Comparison of ENCODE assay signal across 19 cellular contexts in the genomic region with DNA sequence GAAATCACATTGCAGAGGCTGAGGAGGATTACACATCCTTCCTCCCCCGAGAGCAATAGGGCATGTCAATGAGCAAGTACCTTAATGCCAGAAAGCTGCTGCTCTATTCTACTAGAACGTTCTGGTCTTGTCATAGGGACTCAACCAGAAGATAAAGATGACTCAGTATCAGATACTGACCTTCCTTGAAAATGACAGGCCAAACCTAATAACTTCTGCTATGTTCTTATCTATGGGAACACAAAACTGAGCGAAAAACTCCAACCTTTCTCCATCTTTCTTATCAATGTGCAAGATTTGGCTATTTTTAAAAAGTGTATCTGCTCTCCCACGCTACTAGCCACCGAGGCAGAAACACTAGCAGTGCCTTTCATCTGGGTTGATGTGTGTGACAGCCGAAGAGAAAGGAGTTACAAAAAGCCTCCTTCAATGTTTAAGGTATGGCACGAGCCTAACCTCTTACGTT.
"Had no signal": no experiment of that assay in that cellular context is flagged by ENCODE, and none has a peak within 500 bp of the region (broad histone marks: within the 10 kb centered on the region; RNA-seq: fewer than 3 reads in every experiment).

No MANE protein-coding gene starts in this region.

- H2AFZ ChIP-seq: hepatocyte had no signal

- ATAC-seq: activated naive CD4-positive, alpha-beta T cell treated with anti-CD3 and anti-CD28 coated beads, Interleukin-2, amount 50 U/mL, for 72 hours; esophagus mucosa; left lobe of liver; stimulated activated naive CD8-positive, alpha-beta T cell treated with anti-CD3 and anti-CD28 coated beads, Interleukin-15, amount 100 ng/mL, for 72 hours had no signal

- H3K9me3 ChIP-seq: right atrium auricular region, suprapubic skin, transverse colon, vagina had no signal

- FAIRE-seq: islet of Langerhans had no signal

- H3K4me3 ChIP-seq: adrenal gland, hepatocyte, right atrium auricular region, skin epidermis, suprapubic skin, transverse colon, vagina had no signal

- DNase-seq: activated CD4-positive, alpha-beta T cell treated with anti-CD3 and anti-CD28 coated beads, Interleukin-2, amount 50 U/mL, for 4 hours; activated gamma-delta T cell treated with Interleukin-2 at 50 U/mL for 16 hours; activated T-cell treated with anti-CD3 and anti-CD28 coated beads for 4 hours; adrenal gland; effector CD4-positive, alpha-beta T cell; midbrain; stimulated activated CD4-positive, alpha-beta T cell treated with anti-CD3 and anti-CD28 coated beads, Interleukin-15, amount 100 ng/mL, for 24 hours; stimulated activated CD4-positive, alpha-beta T cell treated with anti-CD3 and anti-CD28 coated beads, Interleukin-2, amount 100 ng/mL, for 48 hours; stimulated activated naive CD8-positive, alpha-beta T cell treated with anti-CD3 and anti-CD28 coated beads, Interleukin-15, amount 100 ng/mL, for 72 hours; transverse colon had no signal

- H3K27me3 ChIP-seq: adrenal gland, hepatocyte, right atrium auricular region, suprapubic skin, transverse colon, vagina had no signal

- H3K4me2 ChIP-seq: hepatocyte had no signal

- H3K36me3 ChIP-seq: adrenal gland, right atrium auricular region, suprapubic skin, vagina had no signal

- H3K27ac ChIP-seq: adrenal gland, hepatocyte, right atrium auricular region, suprapubic skin, transverse colon, vagina had no signal
